ENCODE assay signal across 17 cellular contexts in genomic region chr12:67911789-67912188, GRCh38.
"Had no signal": no experiment of that assay in that cellular context is flagged by ENCODE, and none has a peak within 500 bp of the region (broad histone marks: within the 10 kb centered on the region; RNA-seq: fewer than 3 reads in every experiment).

No MANE protein-coding gene starts in this region.

- H3K27me3 ChIP-seq: brain microvascular endothelial cell, SJCRH30, spleen, suprapubic skin had no signal

- H3K27ac ChIP-seq: parathyroid adenoma, spleen, suprapubic skin had no signal

- H3K4me3 ChIP-seq: mucosa of descending colon, SJCRH30, spleen, suprapubic skin had no signal

- H3K36me3 ChIP-seq: brain microvascular endothelial cell, SJCRH30, spleen, suprapubic skin had no signal

- H3K4me1 ChIP-seq: parathyroid adenoma, spleen, suprapubic skin had no signal

- H3K9me3 ChIP-seq: mucosa of descending colon, SJCRH30, spleen, suprapubic skin had no signal

- H3K79me2 ChIP-seq: parathyroid adenoma had no signal

- H3K9ac ChIP-seq: parathyroid adenoma had no signal

- ATAC-seq: activated CD4-positive, alpha-beta T cell treated with anti-CD3 and anti-CD28 coated beads for 36 hours; activated CD8-positive, alpha-beta T cell treated with anti-CD3 and anti-CD28 coated beads for 36 hours; activated naive CD4-positive, alpha-beta T cell treated with anti-CD3 and anti-CD28 coated beads, Interleukin-2, amount 50 U/mL, for 72 hours; activated T-cell treated with anti-CD3 and anti-CD28 coated beads, Interleukin-2, amount 50 U/mL, for 4 hours; mucosa of descending colon; naive thymus-derived CD8-positive, alpha-beta T cell; T-helper 17 cell had no signal

- H2AFZ ChIP-seq: parathyroid adenoma had no signal

- DNase-seq: activated CD4-positive, alpha-beta T cell treated with anti-CD3 and anti-CD28 coated beads for 36 hours; activated CD8-positive, alpha-beta T cell treated with anti-CD3 and anti-CD28 coated beads for 36 hours; activated effector memory CD4-positive, alpha-beta T cell treated with Interleukin-2 at 50 U/mL for 16 hours; activated T-cell treated with anti-CD3 and anti-CD28 coated beads, Interleukin-2, amount 50 U/mL, for 4 hours; brain microvascular endothelial cell; endodermal cell; erythroblast; glutamatergic neuron; mucosa of descending colon; naive thymus-derived CD8-positive, alpha-beta T cell; retina; SJCRH30; spleen; T-helper 17 cell had no signal
